17 cellular contexts compared by ENCODE assay signal in the genomic region with DNA sequence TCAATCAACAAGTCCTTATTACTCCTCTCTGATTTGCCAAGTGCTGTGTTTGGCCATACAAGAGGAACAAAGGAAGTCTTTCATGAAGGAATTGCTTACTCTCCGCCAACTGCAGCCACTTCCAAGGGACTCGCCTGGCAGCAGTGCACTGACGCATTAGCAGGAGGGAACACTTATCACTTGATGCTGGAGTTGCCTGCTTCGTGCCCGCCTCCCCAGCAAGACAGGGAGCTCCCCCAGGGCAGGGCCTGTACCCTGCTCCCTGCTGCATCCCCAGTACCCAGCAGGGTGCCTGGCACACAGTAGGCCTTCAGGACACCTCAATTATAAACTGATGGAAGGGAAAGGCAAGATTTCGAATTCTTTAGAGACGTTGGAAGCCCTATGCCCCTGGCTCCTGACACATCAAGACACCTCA.
A peak's percentile ranks its signal among the peaks of the same experiment; 100 is the strongest.
DNase-seq lines count a peak whose midpoint lies in the region; TF ChIP-seq lines count a peak whose summit lies in the region.
"Had no signal": no experiment of that assay in that cellular context is flagged by ENCODE, and none has a peak within 500 bp of the region (broad histone marks: within the 10 kb centered on the region; RNA-seq: fewer than 3 reads in every experiment).

No MANE protein-coding gene starts in this region.

- H3K4me1 Mint-ChIP-seq in progenitor cell of endocrine pancreas (ENCODE audit: low read depth): peaks cover 16% of the 10 kb centered on the region
- H3K4me1 Mint-ChIP-seq: B cell; central memory CD8-positive, alpha-beta T cell; naive thymus-derived CD8-positive, alpha-beta T cell; stimulated activated memory B cell treated with anti-CD40 and anti-IgM and Interleukin-4, amounts not matched to agents 10 μg/mL and 1 μg/mL and 100 μg/mL, for 72 hours had no signal

- no peaks in the 10 kb centered on the region for H3K27me3 Mint-ChIP-seq in progenitor cell of endocrine pancreas
- H3K27me3 Mint-ChIP-seq: B cell; central memory CD8-positive, alpha-beta T cell; naive thymus-derived CD8-positive, alpha-beta T cell; stimulated activated memory B cell treated with anti-CD40 and anti-IgM and Interleukin-4, amounts not matched to agents 10 μg/mL and 1 μg/mL and 100 μg/mL, for 72 hours had no signal

- H3K4me3 Mint-ChIP-seq in progenitor cell of endocrine pancreas (ENCODE audit: low read depth): no peak overlapping the region
- H3K4me3 Mint-ChIP-seq: B cell; central memory CD8-positive, alpha-beta T cell; naive thymus-derived CD8-positive, alpha-beta T cell; stimulated activated memory B cell treated with anti-CD40 and anti-IgM and Interleukin-4, amounts not matched to agents 10 μg/mL and 1 μg/mL and 100 μg/mL, for 72 hours had no signal

- no peaks in the 10 kb centered on the region for H3K9me3 Mint-ChIP-seq in progenitor cell of endocrine pancreas (ENCODE audit: low read depth)
- H3K9me3 Mint-ChIP-seq: activated naive CD4-positive, alpha-beta T cell treated with anti-CD3 and anti-CD28 coated beads, Interleukin-2, amount 50 U/mL, for 72 hours; central memory CD8-positive, alpha-beta T cell; naive thymus-derived CD8-positive, alpha-beta T cell; stimulated activated memory B cell treated with anti-CD40 and anti-IgM and Interleukin-4, amounts not matched to agents 10 μg/mL and 1 μg/mL and 100 μg/mL, for 72 hours had no signal

- in situ Hi-C loops in G401 (cut with HindIII; ENCODE audit: low sequenced_read_pairs): no loop called here

- peaks cover 9% of the 10 kb centered on the region for H3K36me3 Mint-ChIP-seq in progenitor cell of endocrine pancreas (ENCODE audit: insufficient read depth)

- peak overlapping the region; percentile 83 for H3K27ac Mint-ChIP-seq in progenitor cell of endocrine pancreas
- H3K27ac Mint-ChIP-seq: B cell; stimulated activated memory B cell treated with anti-CD40 and anti-IgM and Interleukin-4, amounts not matched to agents 10 μg/mL and 1 μg/mL and 100 μg/mL, for 72 hours had no signal

- TF ChIP-seq CTCF in progenitor cell of endocrine pancreas (IDR thresholded peaks at IDR 0.05; ENCODE audit: unreplicated experiment): no peak

- DNase-seq in G401 (ENCODE audit: low spot score) (peak; percentile 35), cerebellum (ENCODE audit: low spot score) (peak; percentile 24), hippocampal formation (lab: John Stamatoyannopoulos, UW) (peak; percentile 67 to 95), progenitor cell of endocrine pancreas (ENCODE audit: low spot score, unreplicated experiment) (no peak), A172 (ENCODE audit: low spot score) (no peak), KG1 (lab: John Stamatoyannopoulos, UW) (no peak), GM19238 (ENCODE audit: insufficient read length, low spot score) (no peak)
- DNase-seq in effector CD8-positive, alpha-beta T cell (lab: John Stamatoyannopoulos, UW): no peak
- DNase-seq: activated CD4-positive, alpha-beta T cell treated with anti-CD3 and anti-CD28 coated beads for 4 hours; activated CD8-positive, alpha-beta memory T cell treated with anti-CD3 and anti-CD28 coated beads, Interleukin-2, amount 50 U/mL, for 48 hours; naive thymus-derived CD8-positive, alpha-beta T cell; NCI-H1105 treated with DMSO at 0.1 percent for 48 hours; NCI-H226 had no signal

Comparison
In these comparisons a context has a peak if more than half of its experiments do, and no peak if none do; other contexts are left out.
1. DNase-seq: peak in G401 (single experiment), cerebellum (single experiment) and hippocampal formation (2 of 2); none in progenitor cell of endocrine pancreas (single experiment), A172 (single experiment), KG1 (single experiment), effector CD8-positive, alpha-beta T cell (single experiment) and GM19238 (single experiment).